Comparison of ENCODE assay signal across 1 cellular context in the genomic region with DNA sequence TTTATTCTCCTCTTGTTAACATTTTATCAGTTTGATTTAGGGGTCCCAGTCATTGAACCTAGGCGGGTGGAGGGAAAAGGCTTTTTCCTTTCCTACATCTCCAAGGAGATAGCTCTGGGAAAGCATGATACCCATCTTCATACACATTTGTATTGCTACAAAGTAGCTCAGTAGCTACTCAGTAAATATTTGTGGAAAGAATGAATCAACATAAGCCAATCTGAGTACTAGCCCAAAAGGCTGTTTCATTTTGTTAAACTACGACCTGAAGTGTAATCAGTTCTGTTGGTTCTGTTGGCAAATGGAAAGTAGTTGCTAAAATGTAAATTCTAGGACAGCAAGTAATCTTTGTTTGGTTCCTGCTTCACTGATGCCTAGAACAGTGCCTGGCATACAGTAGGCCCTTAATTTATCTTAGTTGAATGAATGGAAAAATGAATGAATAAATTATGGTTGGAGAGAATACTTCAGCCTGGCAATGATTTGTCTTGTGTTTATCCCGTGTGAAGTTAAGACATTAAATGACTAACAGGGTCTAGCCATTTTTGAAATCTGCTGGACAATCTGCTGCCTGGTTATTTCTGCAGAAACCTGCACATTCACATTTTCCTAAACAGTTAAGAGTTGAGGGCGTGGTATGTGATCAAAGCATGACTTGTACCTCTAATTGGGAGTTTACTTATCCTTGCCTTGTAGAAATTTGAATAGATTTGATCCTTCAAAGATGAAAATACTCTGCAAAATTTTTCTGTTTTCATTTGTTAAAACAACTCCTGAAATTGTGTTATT.
TF ChIP-seq lines count a peak whose summit lies in the region.

No MANE protein-coding gene starts in this region.

TF ChIP-seq in K562, 482 proteins besides CTCF, POLR2A, EP300 and RAD21:
- TF ChIP-seq, protein P1, sequence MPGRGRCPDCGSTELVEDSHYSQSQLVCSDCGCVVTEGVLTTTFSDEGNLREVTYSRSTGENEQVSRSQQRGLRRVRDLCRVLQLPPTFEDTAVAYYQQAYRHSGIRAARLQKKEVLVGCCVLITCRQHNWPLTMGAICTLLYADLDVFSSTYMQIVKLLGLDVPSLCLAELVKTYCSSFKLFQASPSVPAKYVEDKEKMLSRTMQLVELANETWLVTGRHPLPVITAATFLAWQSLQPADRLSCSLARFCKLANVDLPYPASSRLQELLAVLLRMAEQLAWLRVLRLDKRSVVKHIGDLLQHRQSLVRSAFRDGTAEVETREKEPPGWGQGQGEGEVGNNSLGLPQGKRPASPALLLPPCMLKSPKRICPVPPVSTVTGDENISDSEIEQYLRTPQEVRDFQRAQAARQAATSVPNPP (IDR thresholded peaks at IDR 0.05; ENCODE audit: borderline replicate concordance, insufficient read depth, insufficient read length) = no peak
- TF ChIP-seq RBM14 (IDR thresholded peaks at IDR 0.05; ENCODE audit: borderline replicate concordance, insufficient read depth, low read depth, low read length) (no peak), RBM25 (IDR thresholded peaks at IDR 0.05; ENCODE audit: low read depth, low read length, severe bottlenecking) (peak; percentile 65), GTF3C2 (IDR thresholded peaks at IDR 0.05; ENCODE audit: borderline replicate concordance, extremely low read depth, insufficient read length) (no peak), RNF219 (CRISPR knock-in tag; IDR thresholded peaks at IDR 0.05) (no peak)
